1 cellular context compared by ENCODE assay signal in the genomic region with DNA sequence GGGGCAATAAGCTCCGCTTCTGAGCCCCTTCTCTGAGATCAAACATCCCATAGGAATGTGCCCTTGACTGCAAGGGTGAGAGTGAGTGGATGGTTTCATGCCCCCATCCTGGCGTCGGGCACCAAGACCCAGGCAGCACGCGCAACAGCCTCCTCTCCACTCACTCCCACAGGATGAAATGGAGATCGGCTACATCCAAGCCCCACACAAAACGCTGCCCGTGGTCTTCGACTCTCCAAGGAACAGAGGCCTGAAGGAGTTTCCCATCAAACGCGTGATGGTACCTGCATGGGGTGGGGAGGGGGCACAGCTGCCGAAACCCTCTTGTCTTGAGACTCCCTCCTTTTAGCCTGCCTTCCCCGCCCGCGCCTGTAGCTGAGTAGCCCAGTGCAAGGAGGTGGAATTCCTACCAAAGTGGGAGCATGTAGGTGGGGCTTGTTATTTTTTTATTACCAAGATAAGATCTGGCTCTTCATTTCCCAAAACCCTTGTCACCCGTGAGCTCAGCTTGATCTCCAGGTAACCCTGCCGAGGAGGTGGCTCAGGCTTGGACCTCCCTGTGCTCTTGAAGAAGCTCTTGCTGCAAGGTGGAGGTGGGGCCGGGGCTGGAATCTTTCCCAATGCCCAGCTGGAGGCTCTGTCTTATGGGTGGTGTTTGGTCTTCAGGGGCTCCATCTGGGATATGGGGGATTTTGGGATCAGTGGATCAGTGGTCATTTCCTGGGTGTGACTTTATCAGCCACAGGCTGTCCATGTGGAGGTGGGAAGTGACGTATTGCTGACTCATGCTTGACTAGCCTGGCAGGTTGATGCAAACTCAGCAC.
TF ChIP-seq lines count a peak whose summit lies in the region.

No MANE protein-coding gene starts in this region.

TF ChIP-seq in K562, 482 proteins besides CTCF, POLR2A, EP300 and RAD21 (continued from another document):
- TF ChIP-seq, protein P1, sequence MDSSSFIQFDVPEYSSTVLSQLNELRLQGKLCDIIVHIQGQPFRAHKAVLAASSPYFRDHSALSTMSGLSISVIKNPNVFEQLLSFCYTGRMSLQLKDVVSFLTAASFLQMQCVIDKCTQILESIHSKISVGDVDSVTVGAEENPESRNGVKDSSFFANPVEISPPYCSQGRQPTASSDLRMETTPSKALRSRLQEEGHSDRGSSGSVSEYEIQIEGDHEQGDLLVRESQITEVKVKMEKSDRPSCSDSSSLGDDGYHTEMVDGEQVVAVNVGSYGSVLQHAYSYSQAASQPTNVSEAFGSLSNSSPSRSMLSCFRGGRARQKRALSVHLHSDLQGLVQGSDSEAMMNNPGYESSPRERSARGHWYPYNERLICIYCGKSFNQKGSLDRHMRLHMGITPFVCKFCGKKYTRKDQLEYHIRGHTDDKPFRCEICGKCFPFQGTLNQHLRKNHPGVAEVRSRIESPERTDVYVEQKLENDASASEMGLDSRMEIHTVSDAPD (CRISPR knock-in tag; IDR thresholded peaks at IDR 0.05) = no peak
- TF ChIP-seq, protein P2, sequence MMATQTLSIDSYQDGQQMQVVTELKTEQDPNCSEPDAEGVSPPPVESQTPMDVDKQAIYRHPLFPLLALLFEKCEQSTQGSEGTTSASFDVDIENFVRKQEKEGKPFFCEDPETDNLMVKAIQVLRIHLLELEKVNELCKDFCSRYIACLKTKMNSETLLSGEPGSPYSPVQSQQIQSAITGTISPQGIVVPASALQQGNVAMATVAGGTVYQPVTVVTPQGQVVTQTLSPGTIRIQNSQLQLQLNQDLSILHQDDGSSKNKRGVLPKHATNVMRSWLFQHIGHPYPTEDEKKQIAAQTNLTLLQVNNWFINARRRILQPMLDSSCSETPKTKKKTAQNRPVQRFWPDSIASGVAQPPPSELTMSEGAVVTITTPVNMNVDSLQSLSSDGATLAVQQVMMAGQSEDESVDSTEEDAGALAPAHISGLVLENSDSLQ (IDR thresholded peaks at IDR 0.05) = 0 out of 2 replicates have a peak, but pooled peaks have one; percentile 22
- TF ChIP-seq PRPF4 (IDR thresholded peaks at IDR 0.05; ENCODE audit: insufficient read depth, low read depth, low read length, poor library complexity, severe bottlenecking) (no peak), SNRNP70 (optimal IDR thresholded peaks at IDR 0.05; ENCODE audit: low read depth, low read length) (no peak), MAFG (tag; conservative IDR thresholded peaks at IDR 0.05) (peak; percentile 98), ZNF668 (CRISPR knock-in tag; IDR thresholded peaks at IDR 0.05) (no peak), ZNF79 (CRISPR knock-in tag; IDR thresholded peaks at IDR 0.05; ENCODE audit: low read depth) (no peak), ATF1 (CRISPR knock-in tag; IDR thresholded peaks at IDR 0.05) (no peak), ATF1 (tag; IDR thresholded peaks at IDR 0.05) (peak; percentile 85), SP2 (IDR thresholded peaks at IDR 0.05; ENCODE audit: extremely low read depth, low read depth, low read length, poor library complexity, severe bottlenecking) (no peak), GABPA (tag; conservative IDR thresholded peaks at IDR 0.05; ENCODE audit: low read depth) (peak; percentile 65), CREBBP (IDR thresholded peaks at IDR 0.05; ENCODE audit: low read depth, low read length) (no peak), NFE2L1 (tag; IDR thresholded peaks at IDR 0.05; ENCODE audit: borderline replicate concordance, low read depth) (peak; percentile 86), BACH1 (tag; IDR thresholded peaks at IDR 0.05) (peak; percentile 91), ZNF436 (CRISPR knock-in tag; IDR thresholded peaks at IDR 0.05) (no peak), ZNF316 (IDR thresholded peaks at IDR 0.05) (peak; percentile 99), THRAP3 (IDR thresholded peaks at IDR 0.05; ENCODE audit: borderline replicate concordance) (no peak), CBX1 (IDR thresholded peaks at IDR 0.05; ENCODE audit: low read depth) (no peak), CREM (IDR thresholded peaks at IDR 0.05; ENCODE audit: low read depth) (peak; percentile 88), TFAM (CRISPR knock-in tag; conservative IDR thresholded peaks at IDR 0.05) (no peak)
- TF ChIP-seq, protein P3, sequence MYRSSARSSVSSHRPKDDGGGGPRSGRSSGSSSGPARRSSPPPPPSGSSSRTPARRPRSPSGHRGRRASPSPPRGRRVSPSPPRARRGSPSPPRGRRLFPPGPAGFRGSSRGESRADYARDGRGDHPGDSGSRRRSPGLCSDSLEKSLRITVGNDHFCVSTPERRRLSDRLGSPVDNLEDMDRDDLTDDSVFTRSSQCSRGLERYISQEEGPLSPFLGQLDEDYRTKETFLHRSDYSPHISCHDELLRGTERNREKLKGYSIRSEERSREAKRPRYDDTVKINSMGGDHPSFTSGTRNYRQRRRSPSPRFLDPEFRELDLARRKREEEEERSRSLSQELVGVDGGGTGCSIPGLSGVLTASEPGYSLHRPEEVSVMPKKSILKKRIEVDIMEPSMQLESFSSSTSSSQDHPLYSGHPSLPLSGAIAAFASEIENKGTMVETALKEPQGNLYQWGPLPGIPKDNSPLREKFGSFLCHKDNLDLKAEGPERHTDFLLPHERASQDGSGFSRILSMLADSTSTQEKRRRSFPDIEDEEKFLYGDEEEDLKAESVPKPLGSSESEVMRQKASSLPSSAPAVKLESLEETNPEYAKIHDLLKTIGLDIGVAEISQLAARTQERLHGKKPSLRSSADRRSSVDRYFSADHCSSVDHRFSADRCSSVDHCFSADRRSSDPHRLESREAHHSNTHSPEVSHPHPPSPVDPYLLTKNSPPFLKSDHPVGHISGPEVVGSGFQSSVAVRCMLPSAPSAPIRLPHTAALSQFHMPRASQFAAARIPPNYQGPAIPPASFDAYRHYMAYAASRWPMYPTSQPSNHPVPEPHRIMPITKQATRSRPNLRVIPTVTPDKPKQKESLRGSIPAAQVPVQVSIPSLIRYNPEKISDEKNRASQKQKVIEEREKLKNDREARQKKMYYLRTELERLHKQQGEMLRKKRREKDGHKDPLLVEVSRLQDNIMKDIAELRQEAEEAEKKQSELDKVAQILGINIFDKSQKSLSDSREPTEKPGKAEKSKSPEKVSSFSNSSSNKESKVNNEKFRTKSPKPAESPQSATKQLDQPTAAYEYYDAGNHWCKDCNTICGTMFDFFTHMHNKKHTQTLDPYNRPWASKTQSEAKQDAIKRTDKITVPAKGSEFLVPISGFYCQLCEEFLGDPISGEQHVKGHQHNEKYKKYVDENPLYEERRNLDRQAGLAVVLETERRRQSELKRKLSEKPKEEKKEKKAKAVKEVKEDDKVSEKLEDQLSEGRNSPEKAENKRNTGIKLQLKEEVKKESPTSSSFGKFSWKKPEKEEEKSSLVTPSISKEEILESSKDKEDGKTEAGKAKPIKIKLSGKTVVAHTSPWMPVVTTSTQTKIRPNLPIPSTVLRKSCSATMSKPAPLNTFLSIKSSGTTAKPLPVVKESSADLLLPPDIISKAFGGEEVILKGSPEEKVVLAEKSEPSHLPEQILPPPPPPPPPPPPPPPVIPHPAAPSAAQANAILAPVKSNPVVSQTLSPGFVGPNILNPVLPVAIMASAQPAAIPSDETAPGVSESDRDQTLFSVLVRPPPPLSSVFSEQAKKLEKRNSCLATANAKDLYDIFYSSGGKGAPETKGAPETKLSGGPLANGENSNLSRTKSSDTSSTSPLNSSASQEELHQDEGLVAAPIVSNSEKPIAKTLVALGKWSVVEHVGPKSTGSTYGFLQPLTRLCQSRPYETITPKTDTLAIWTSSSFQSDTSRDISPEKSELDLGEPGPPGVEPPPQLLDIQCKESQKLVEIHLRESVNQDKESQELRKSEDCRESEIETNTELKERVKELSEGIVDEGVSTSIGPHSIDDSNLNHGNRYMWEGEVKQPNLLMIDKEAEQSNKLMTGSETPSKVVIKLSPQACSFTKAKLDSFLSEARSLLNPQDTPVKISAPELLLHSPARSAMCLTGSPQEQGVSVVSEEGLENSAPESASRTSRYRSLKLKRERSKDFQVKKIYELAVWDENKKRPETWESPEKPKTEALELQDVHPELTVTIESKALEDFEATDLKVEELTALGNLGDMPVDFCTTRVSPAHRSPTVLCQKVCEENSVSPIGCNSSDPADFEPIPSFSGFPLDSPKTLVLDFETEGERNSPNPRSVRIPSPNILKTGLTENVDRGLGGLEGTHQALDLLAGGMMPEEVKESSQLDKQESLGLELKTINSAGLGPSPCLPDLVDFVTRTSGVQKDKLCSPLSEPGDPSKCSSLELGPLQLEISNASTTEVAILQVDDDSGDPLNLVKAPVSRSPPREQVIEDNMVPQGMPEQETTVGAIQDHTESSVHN (IDR thresholded peaks at IDR 0.05; ENCODE audit: borderline replicate concordance in 1 of 2, low read depth in 1 of 2) = no peak
- TF ChIP-seq, protein P4, sequence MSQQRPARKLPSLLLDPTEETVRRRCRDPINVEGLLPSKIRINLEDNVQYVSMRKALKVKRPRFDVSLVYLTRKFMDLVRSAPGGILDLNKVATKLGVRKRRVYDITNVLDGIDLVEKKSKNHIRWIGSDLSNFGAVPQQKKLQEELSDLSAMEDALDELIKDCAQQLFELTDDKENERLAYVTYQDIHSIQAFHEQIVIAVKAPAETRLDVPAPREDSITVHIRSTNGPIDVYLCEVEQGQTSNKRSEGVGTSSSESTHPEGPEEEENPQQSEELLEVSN (IDR thresholded peaks at IDR 0.05; ENCODE audit: borderline replicate concordance in 1 of 2, extremely low read depth in 1 of 2, insufficient read depth in 1 of 2, insufficient read length in 1 of 2, low read depth in 1 of 2, low read length in 1 of 2, poor library complexity in 1 of 2, severe bottlenecking in 1 of 2) = peak in 1 of 2 experiments; percentile 34
TF ChIP-seq in K562: peak in this region for 48.
